ENCODE assay signal across 33 cellular contexts in genomic region chr1:5692649-5693048, GRCh38.
"Had no signal": no experiment of that assay in that cellular context is flagged by ENCODE, and none has a peak within 500 bp of the region (broad histone marks: within the 10 kb centered on the region; RNA-seq: fewer than 3 reads in every experiment).

No MANE protein-coding gene starts in this region.

- H3K27me3 ChIP-seq: ascending aorta, cardiac muscle cell, colonic mucosa had no signal

- H3K4me3 Mint-ChIP-seq: activated CD4-positive, alpha-beta memory T cell treated with anti-CD3 and anti-CD28 coated beads for 36 hours; activated CD4-positive, alpha-beta T cell treated with anti-CD3 and anti-CD28 coated beads for 36 hours; activated CD4-positive, alpha-beta T cell treated with anti-CD3 and anti-CD28 coated beads, Interleukin-2, amount 10 ng/mL, durations not matched to agents 24 days and 14 days; activated CD8-positive, alpha-beta memory T cell treated with anti-CD3 and anti-CD28 coated beads, Interleukin-2, amount 10 ng/mL, durations not matched to agents 7 days and 5 days; activated CD8-positive, alpha-beta T cell treated with anti-CD3 and anti-CD28 coated beads, Interleukin-2, amount 10 ng/mL, durations not matched to agents 7 days and 5 days; activated naive CD4-positive, alpha-beta T cell treated with anti-CD3 and anti-CD28 coated beads, Interleukin-2, amount 10 ng/mL, durations not matched to agents 7 days and 5 days; activated naive CD8-positive, alpha-beta T cell treated with anti-CD3 and anti-CD28 coated beads, Interleukin-2, amount 10 ng/mL, durations not matched to agents 7 days and 5 days; T-helper 17 cell; T-helper 2 cell treated with Interferon-gamma antibody and Interleukin-4, amounts not matched to agents 5 μg/mL and 100 μg/mL, for 36 hours had no signal

- H3K9me3 Mint-ChIP-seq: activated CD4-positive, alpha-beta memory T cell treated with anti-CD3 and anti-CD28 coated beads for 36 hours; activated CD4-positive, alpha-beta T cell treated with anti-CD3 and anti-CD28 coated beads, Interleukin-2, amount 10 ng/mL, durations not matched to agents 24 days and 14 days; activated naive CD4-positive, alpha-beta T cell treated with anti-CD3 and anti-CD28 coated beads, Interleukin-2, amount 10 ng/mL, durations not matched to agents 7 days and 5 days; activated naive CD4-positive, alpha-beta T cell treated with anti-CD3 and anti-CD28 coated beads, Interleukin-2, amount 50 U/mL, for 72 hours; activated naive CD8-positive, alpha-beta T cell treated with anti-CD3 and anti-CD28 coated beads, Interleukin-2, amount 10 ng/mL, durations not matched to agents 7 days and 5 days; brain; T-helper 2 cell treated with Interferon-gamma antibody and Interleukin-4, amounts not matched to agents 5 μg/mL and 100 μg/mL, for 36 hours had no signal

- ATAC-seq: activated CD4-positive, alpha-beta T cell treated with anti-CD3 and anti-CD28 coated beads for 36 hours; activated CD8-positive, alpha-beta memory T cell treated with anti-CD3 and anti-CD28 coated beads, Interleukin-2, amount 10 ng/mL, durations not matched to agents 7 days and 5 days; activated CD8-positive, alpha-beta T cell treated with anti-CD3 and anti-CD28 coated beads, Interleukin-2, amount 10 ng/mL, durations not matched to agents 7 days and 5 days; activated naive CD4-positive, alpha-beta T cell treated with anti-CD3 and anti-CD28 coated beads, Interleukin-2, amount 50 U/mL, for 72 hours; gastroesophageal sphincter; T-helper 17 cell had no signal

- H3K27ac Mint-ChIP-seq: activated CD4-positive, alpha-beta memory T cell treated with anti-CD3 and anti-CD28 coated beads for 36 hours; activated CD4-positive, alpha-beta T cell treated with anti-CD3 and anti-CD28 coated beads for 36 hours; activated CD4-positive, alpha-beta T cell treated with anti-CD3 and anti-CD28 coated beads, Interleukin-2, amount 10 ng/mL, durations not matched to agents 24 days and 14 days; activated CD8-positive, alpha-beta memory T cell treated with anti-CD3 and anti-CD28 coated beads, Interleukin-2, amount 10 ng/mL, durations not matched to agents 7 days and 5 days; activated CD8-positive, alpha-beta T cell treated with anti-CD3 and anti-CD28 coated beads, Interleukin-2, amount 10 ng/mL, durations not matched to agents 7 days and 5 days; activated naive CD4-positive, alpha-beta T cell treated with anti-CD3 and anti-CD28 coated beads, Interleukin-2, amount 10 ng/mL, durations not matched to agents 7 days and 5 days; activated naive CD4-positive, alpha-beta T cell treated with anti-CD3 and anti-CD28 coated beads, Interleukin-2, amount 50 U/mL, for 72 hours; activated naive CD8-positive, alpha-beta T cell treated with anti-CD3 and anti-CD28 coated beads, Interleukin-2, amount 10 ng/mL, durations not matched to agents 7 days and 5 days; T-helper 17 cell; T-helper 2 cell treated with Interferon-gamma antibody and Interleukin-4, amounts not matched to agents 5 μg/mL and 100 μg/mL, for 36 hours had no signal

- H3K4me1 ChIP-seq: ascending aorta, breast epithelium, colonic mucosa, esophagus squamous epithelium, gastroesophageal sphincter had no signal

- H3K9me3 ChIP-seq: ascending aorta, breast epithelium, colonic mucosa, esophagus squamous epithelium, gastroesophageal sphincter had no signal

- DNase-seq: activated CD4-positive, alpha-beta memory T cell treated with anti-CD3 and anti-CD28 coated beads for 36 hours; activated CD4-positive, alpha-beta T cell treated with anti-CD3 and anti-CD28 coated beads for 36 hours; activated CD4-positive, alpha-beta T cell treated with anti-CD3 and anti-CD28 coated beads, Interleukin-2, amount 10 ng/mL, durations not matched to agents 24 days and 14 days; activated CD4-positive, CD25-positive, alpha-beta regulatory T cell; activated CD4-positive, CD25-positive, alpha-beta regulatory T cell treated with anti-CD3 and anti-CD28 coated beads, Interleukin-2, amount 50 U/mL, for 72 hours; activated CD8-positive, alpha-beta memory T cell treated with anti-CD3 and anti-CD28 coated beads, Interleukin-2, amount 10 ng/mL, durations not matched to agents 7 days and 5 days; activated CD8-positive, alpha-beta memory T cell treated with anti-CD3 and anti-CD28 coated beads, Interleukin-2, amount 50 U/mL, for 4 hours; activated CD8-positive, alpha-beta T cell treated with anti-CD3 and anti-CD28 coated beads, Interleukin-2, amount 10 ng/mL, durations not matched to agents 7 days and 5 days; activated gamma-delta T cell; activated naive CD4-positive, alpha-beta T cell; activated naive CD4-positive, alpha-beta T cell treated with anti-CD3 and anti-CD28 coated beads, Interleukin-2, amount 10 ng/mL, durations not matched to agents 7 days and 5 days; activated naive CD8-positive, alpha-beta T cell treated with anti-CD3 and anti-CD28 coated beads, Interleukin-2, amount 10 ng/mL, durations not matched to agents 7 days and 5 days; activated T-cell treated with anti-CD3 and anti-CD28 coated beads, Interleukin-2, amount 50 U/mL, for 1 hour; activated T-cell treated with anti-CD3 and anti-CD28 coated beads, Interleukin-2, amount 50 U/mL, for 48 hours; central memory CD4-positive, alpha-beta T cell; cerebellar nuclear complex; colonic mucosa; effector CD8-positive, alpha-beta T cell; esophagus squamous epithelium; foreskin melanocyte; T-helper 1 cell; T-helper 17 cell; T1000 had no signal

- FAIRE-seq: endometrium, endothelial cell of umbilical vein had no signal

- H3K36me3 ChIP-seq: ascending aorta, breast epithelium, cardiac muscle cell, colonic mucosa, esophagus squamous epithelium, gastroesophageal sphincter had no signal

- H3K4me3 ChIP-seq: ascending aorta, breast epithelium, cardiac muscle cell, colonic mucosa, esophagus squamous epithelium, gastroesophageal sphincter had no signal

- H3K36me3 Mint-ChIP-seq: activated CD4-positive, alpha-beta memory T cell treated with anti-CD3 and anti-CD28 coated beads for 36 hours; activated CD8-positive, alpha-beta memory T cell treated with anti-CD3 and anti-CD28 coated beads, Interleukin-2, amount 10 ng/mL, durations not matched to agents 7 days and 5 days; activated naive CD4-positive, alpha-beta T cell treated with anti-CD3 and anti-CD28 coated beads, Interleukin-2, amount 10 ng/mL, durations not matched to agents 7 days and 5 days; activated naive CD4-positive, alpha-beta T cell treated with anti-CD3 and anti-CD28 coated beads, Interleukin-2, amount 50 U/mL, for 72 hours; activated naive CD8-positive, alpha-beta T cell treated with anti-CD3 and anti-CD28 coated beads, Interleukin-2, amount 10 ng/mL, durations not matched to agents 7 days and 5 days; brain had no signal

- H3K27me3 Mint-ChIP-seq: activated CD4-positive, alpha-beta T cell treated with anti-CD3 and anti-CD28 coated beads, Interleukin-2, amount 10 ng/mL, durations not matched to agents 24 days and 14 days; activated naive CD8-positive, alpha-beta T cell treated with anti-CD3 and anti-CD28 coated beads, Interleukin-2, amount 10 ng/mL, durations not matched to agents 7 days and 5 days had no signal

- H3K4me1 Mint-ChIP-seq: activated CD4-positive, alpha-beta T cell treated with anti-CD3 and anti-CD28 coated beads for 36 hours; activated CD4-positive, alpha-beta T cell treated with anti-CD3 and anti-CD28 coated beads, Interleukin-2, amount 10 ng/mL, durations not matched to agents 24 days and 14 days; activated CD8-positive, alpha-beta memory T cell treated with anti-CD3 and anti-CD28 coated beads, Interleukin-2, amount 10 ng/mL, durations not matched to agents 7 days and 5 days; activated naive CD4-positive, alpha-beta T cell treated with anti-CD3 and anti-CD28 coated beads, Interleukin-2, amount 10 ng/mL, durations not matched to agents 7 days and 5 days; activated naive CD8-positive, alpha-beta T cell treated with anti-CD3 and anti-CD28 coated beads, Interleukin-2, amount 10 ng/mL, durations not matched to agents 7 days and 5 days had no signal

- H3K27ac ChIP-seq: ascending aorta, breast epithelium, cardiac muscle cell, colonic mucosa, epithelial cell of prostate, esophagus squamous epithelium, gastroesophageal sphincter had no signal
